11 cellular contexts compared by ENCODE assay signal in the genomic region with DNA sequence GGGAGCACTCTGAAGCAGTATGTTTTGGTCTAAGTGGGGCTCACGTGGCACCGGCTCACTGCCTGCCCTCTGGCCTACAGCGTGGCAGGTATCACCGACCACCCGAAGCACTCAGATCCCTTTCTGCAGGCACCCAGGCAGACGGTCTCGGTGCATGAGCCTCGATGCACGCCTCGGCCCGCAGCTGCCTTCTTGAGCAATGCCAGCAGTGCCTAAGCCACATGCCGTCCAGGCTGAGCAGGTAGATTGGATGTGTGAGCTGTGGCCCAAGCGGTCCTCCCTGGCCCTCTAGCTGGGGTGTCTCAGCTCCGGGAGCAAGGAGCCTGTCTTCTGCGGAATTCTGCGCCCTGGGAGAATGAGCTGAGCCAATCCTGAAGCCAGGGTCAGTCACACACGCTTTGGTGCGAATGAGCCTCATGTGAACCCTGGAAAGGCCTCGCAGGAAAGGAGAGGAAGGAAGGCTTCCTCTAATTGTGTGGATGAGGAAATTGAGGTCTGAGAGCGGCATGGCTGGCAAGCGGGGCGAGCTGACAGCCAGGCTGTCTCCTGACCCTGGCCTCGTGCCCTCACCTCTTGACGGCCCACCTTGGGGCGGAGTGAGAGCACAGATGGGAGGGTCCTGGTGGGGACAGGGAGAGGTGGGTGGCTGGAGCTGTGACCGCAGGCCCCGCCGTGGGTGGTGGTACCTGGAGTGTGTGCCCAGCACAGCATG. TPM values are rescaled to one million over a fixed set of nuclear protein-coding genes. Genes with fewer than 3 reads are reported as not detected.
DNase-seq lines count a peak whose midpoint lies in the region; TF ChIP-seq lines count a peak whose summit lies in the region.
"Had no signal": no experiment of that assay in that cellular context is flagged by ENCODE, and none has a peak within 500 bp of the region (broad histone marks: within the 10 kb centered on the region; RNA-seq: fewer than 3 reads in every experiment).

No MANE protein-coding gene starts in this region.

- H3K36me3 ChIP-seq in mesendoderm (ENCODE audit: control insufficient read depth, insufficient read depth, low read length) (no peaks in the 10 kb centered on the region), MG63 (no peaks in the 10 kb centered on the region; the same call in 1 of the 2 replicates)

- H3K79me1 ChIP-seq in mesendoderm (ENCODE audit: low read length) = peaks cover 37% of the 10 kb centered on the region

- no peaks in the 10 kb centered on the region for H3K9me3 ChIP-seq in MG63

- no peak overlapping the region for H3K27ac Mint-ChIP-seq in dendritic cell treated with granulocyte-macrophage colony-stimulating factor and Interleukin-4, amounts not matched to agents 40 ng/mL and 50 ng/mL, for 4 days
- no peak overlapping the region for H3K27ac Mint-ChIP-seq in T-helper 2 cell treated with Interferon-gamma antibody and Interleukin-4, amounts not matched to agents 5 μg/mL and 100 μg/mL, for 36 hours

- TF ChIP-seq POLR2A in NB4 (IDR thresholded peaks at IDR 0.05; ENCODE audit: extremely low read depth, insufficient read length) = no peak

- H3K4me2 ChIP-seq in mesendoderm (ENCODE audit: low read length) = no peak overlapping the region

- no peaks in the 10 kb centered on the region for H3K9me3 Mint-ChIP-seq in dendritic cell treated with granulocyte-macrophage colony-stimulating factor and Interleukin-4, amounts not matched to agents 40 ng/mL and 50 ng/mL, for 4 days
- H3K9me3 Mint-ChIP-seq in T-helper 2 cell treated with Interferon-gamma antibody and Interleukin-4, amounts not matched to agents 5 μg/mL and 100 μg/mL, for 36 hours = no peaks in the 10 kb centered on the region

- H3K79me2 ChIP-seq in mesendoderm (ENCODE audit: control insufficient read depth, insufficient read depth, low read length) = peaks cover 30% of the 10 kb centered on the region

- H4K8ac ChIP-seq in mesendoderm (ENCODE audit: low read depth, low read length) = no peak overlapping the region

- H2BK120ac ChIP-seq in mesendoderm (ENCODE audit: low read depth, low read length) = no peak overlapping the region

- no peak overlapping the region for H3K9ac ChIP-seq in mesendoderm (ENCODE audit: low read length)

- no peak for TF ChIP-seq CTCF in NB4 (IDR thresholded peaks at IDR 0.05; ENCODE audit: low read depth, low read length)

- H3K27me3 Mint-ChIP-seq in dendritic cell treated with granulocyte-macrophage colony-stimulating factor and Interleukin-4, amounts not matched to agents 40 ng/mL and 50 ng/mL, for 4 days = no peaks in the 10 kb centered on the region
- H3K27me3 Mint-ChIP-seq in T-helper 2 cell treated with Interferon-gamma antibody and Interleukin-4, amounts not matched to agents 5 μg/mL and 100 μg/mL, for 36 hours (ENCODE audit: low read depth) = no peaks in the 10 kb centered on the region

- no peak overlapping the region for H3K4me3 ChIP-seq in NB4 (ENCODE audit: low read depth, low read length)
- no peak overlapping the region for H3K4me3 ChIP-seq in mesendoderm (ENCODE audit: low read length)
- H3K4me3 ChIP-seq in MG63 = no peak overlapping the region

- H2BK5ac ChIP-seq in mesendoderm (ENCODE audit: low read length) = no peak overlapping the region

- H3K36me3 Mint-ChIP-seq in dendritic cell treated with granulocyte-macrophage colony-stimulating factor and Interleukin-4, amounts not matched to agents 40 ng/mL and 50 ng/mL, for 4 days (ENCODE audit: low read depth) = peaks cover 20% of the 10 kb centered on the region
- H3K36me3 Mint-ChIP-seq in T-helper 2 cell treated with Interferon-gamma antibody and Interleukin-4, amounts not matched to agents 5 μg/mL and 100 μg/mL, for 36 hours (ENCODE audit: low read depth) = no peaks in the 10 kb centered on the region

- no peak overlapping the region for H3K18ac ChIP-seq in mesendoderm (ENCODE audit: low read length)

- no peaks in the 10 kb centered on the region for H3K4me1 ChIP-seq in mesendoderm (ENCODE audit: control insufficient read depth, low read depth, low read length)

- no peak overlapping the region for H2AK5ac ChIP-seq in mesendoderm (ENCODE audit: low read length)

- H3K27ac ChIP-seq in mesendoderm (ENCODE audit: low read depth, low read length) = no peak overlapping the region
- H3K27ac ChIP-seq in temporal lobe (ENCODE audit: low read depth, low read length) = peak overlapping the region; percentile 19

- WGBS in mesendoderm (ENCODE audit: extremely low coverage, insufficient coverage, low lambda C conversion rate) = no CpG with 5 or more reads among the region's 28 CpGs

- DNase-seq in NB4 (ENCODE audit: low read depth) = peak; percentile 75
- no peak for DNase-seq in mesendoderm
- DNase-seq in T-helper 2 cell treated with Interferon-gamma antibody and Interleukin-4, amounts not matched to agents 5 μg/mL and 100 μg/mL, for 36 hours (ENCODE audit: low spot score) = no peak
- no peak for DNase-seq in MG63
- no peak for DNase-seq in LoVo (ENCODE audit: low spot score)
- DNase-seq in NAMALWA (ENCODE audit: low spot score) = no peak
- DNase-seq: activated CD4-positive, alpha-beta T cell treated with anti-CD3 and anti-CD28 coated beads for 1 hour; activated naive CD4-positive, alpha-beta T cell; NCI-H2081 had no signal

- H3K27me3 ChIP-seq in mesendoderm (ENCODE audit: insufficient read depth, low read length, poor library complexity) = no peaks in the 10 kb centered on the region
- H3K27me3 ChIP-seq in MG63 = no peaks in the 10 kb centered on the region

- intact Hi-C loops in dendritic cell treated with granulocyte-macrophage colony-stimulating factor and Interleukin-4, amounts not matched to agents 40 ng/mL and 50 ng/mL, for 4 days (cut with micrococcal nuclease) = loop anchor here (2.0 to 10.0 kb wide), 3 partner anchors 16 to 168 kb away; no protein-coding TSS in a partner anchor

- H4K5ac ChIP-seq in mesendoderm (ENCODE audit: low read length) = no peak overlapping the region

- peak overlapping the region; percentile 32 for H3K4me3 Mint-ChIP-seq in dendritic cell treated with granulocyte-macrophage colony-stimulating factor and Interleukin-4, amounts not matched to agents 40 ng/mL and 50 ng/mL, for 4 days
- H3K4me3 Mint-ChIP-seq in T-helper 2 cell treated with Interferon-gamma antibody and Interleukin-4, amounts not matched to agents 5 μg/mL and 100 μg/mL, for 36 hours = no peak overlapping the region

- no peaks in the 10 kb centered on the region for H3K4me1 Mint-ChIP-seq in dendritic cell treated with granulocyte-macrophage colony-stimulating factor and Interleukin-4, amounts not matched to agents 40 ng/mL and 50 ng/mL, for 4 days (ENCODE audit: low read depth)
- H3K4me1 Mint-ChIP-seq in T-helper 2 cell treated with Interferon-gamma antibody and Interleukin-4, amounts not matched to agents 5 μg/mL and 100 μg/mL, for 36 hours (ENCODE audit: low read depth) = peaks cover 1% of the 10 kb centered on the region

- H3K56ac ChIP-seq in mesendoderm (ENCODE audit: low read length) = peak overlapping the region; percentile 5

- no peak overlapping the region for H3K4ac ChIP-seq in mesendoderm (ENCODE audit: low read depth, low read length)

- H2BK15ac ChIP-seq in mesendoderm (replicated peaks; ENCODE audit: low read depth) = no peak overlapping the region

- H3K23ac ChIP-seq in mesendoderm (ENCODE audit: low read length) = no peak overlapping the region

RNA-seq across cellular contexts. Expression of a gene that starts 14.4 kb away (rescaled TPM):
- polyA plus RNA-seq in mesendoderm (2013, experiment 1 of 2) = 16.4 TPM
- 16.9 TPM for polyA plus RNA-seq in mesendoderm (2013, experiment 2 of 2)
- 5.4 TPM for total RNA-seq in temporal lobe
- total RNA-seq in MG63 (2014; rRNA removed; shearing (Covaris generic); ENCODE audit: low replicate concordance) = 18.2 and 40.5 TPM in 2 replicates
